Comparison of ENCODE assay signal across 1 cellular context in the genomic region with DNA sequence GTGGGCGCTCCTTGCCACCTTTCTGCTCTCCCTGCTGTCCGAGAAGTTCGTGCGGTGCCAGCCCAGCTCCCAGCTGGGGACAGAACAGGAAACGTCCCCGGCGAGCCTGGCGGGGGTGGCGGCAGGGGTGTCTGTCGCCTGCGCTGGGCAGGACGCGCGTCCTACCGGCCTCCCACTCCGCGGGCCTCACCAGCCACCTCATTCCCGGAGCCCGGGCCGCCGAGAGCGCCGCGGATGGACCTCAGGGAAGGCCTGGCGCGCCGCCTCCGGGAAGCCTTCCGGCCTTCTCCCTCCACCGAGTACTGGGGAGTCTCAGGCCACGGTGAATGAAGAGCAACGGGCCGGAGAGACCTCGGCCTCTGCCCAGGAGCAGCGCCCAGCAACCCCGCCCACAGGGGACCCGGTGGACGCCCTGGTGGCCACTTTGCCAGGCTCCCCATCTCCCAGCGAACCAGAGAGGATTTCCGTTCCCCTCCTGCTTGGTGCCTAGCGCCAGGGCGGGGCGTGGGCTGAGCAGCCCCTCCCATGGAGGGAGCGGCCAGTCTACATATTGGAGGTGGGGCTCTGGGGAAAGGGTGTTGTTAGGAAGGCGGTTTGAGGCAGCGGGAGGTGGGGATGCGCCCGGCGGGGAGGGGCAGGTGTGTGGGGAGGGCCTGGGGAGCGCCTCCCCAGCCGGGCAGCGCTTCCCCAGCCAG.
A peak's percentile ranks its signal among the peaks of the same experiment; 100 is the strongest.
TF ChIP-seq lines count a peak whose summit lies in the region.

No MANE protein-coding gene starts in this region.

TF ChIP-seq in K562, 482 proteins besides CTCF, POLR2A, EP300 and RAD21 (continued from another document):
- TF ChIP-seq, protein P1, sequence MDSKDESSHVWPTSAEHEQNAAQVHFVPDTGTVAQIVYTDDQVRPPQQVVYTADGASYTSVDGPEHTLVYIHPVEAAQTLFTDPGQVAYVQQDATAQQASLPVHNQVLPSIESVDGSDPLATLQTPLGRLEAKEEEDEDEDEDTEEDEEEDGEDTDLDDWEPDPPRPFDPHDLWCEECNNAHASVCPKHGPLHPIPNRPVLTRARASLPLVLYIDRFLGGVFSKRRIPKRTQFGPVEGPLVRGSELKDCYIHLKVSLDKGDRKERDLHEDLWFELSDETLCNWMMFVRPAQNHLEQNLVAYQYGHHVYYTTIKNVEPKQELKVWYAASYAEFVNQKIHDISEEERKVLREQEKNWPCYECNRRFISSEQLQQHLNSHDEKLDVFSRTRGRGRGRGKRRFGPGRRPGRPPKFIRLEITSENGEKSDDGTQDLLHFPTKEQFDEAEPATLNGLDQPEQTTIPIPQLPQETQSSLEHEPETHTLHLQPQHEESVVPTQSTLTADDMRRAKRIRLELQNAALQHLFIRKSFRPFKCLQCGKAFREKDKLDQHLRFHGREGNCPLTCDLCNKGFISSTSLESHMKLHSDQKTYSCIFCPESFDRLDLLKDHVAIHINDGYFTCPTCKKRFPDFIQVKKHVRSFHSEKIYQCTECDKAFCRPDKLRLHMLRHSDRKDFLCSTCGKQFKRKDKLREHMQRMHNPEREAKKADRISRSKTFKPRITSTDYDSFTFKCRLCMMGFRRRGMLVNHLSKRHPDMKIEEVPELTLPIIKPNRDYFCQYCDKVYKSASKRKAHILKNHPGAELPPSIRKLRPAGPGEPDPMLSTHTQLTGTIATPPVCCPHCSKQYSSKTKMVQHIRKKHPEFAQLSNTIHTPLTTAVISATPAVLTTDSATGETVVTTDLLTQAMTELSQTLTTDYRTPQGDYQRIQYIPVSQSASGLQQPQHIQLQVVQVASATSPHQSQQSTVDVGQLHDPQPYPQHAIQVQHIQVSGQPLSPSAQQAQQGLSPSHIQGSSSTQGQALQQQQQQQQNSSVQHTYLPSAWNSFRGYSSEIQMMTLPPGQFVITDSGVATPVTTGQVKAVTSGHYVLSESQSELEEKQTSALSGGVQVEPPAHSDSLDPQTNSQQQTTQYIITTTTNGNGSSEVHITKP (IDR thresholded peaks at IDR 0.05; ENCODE audit: partially characterized antibody) = peak; percentile 45
